Comparison of ENCODE assay signal across 11 cellular contexts in genomic region chr2:12818416-12819097, GRCh38.
DNase-seq lines count a peak whose midpoint lies in the region; ATAC-seq, FAIRE-seq and TF ChIP-seq lines count a peak whose summit lies in the region.
"Had no signal": no experiment of that assay in that cellular context is flagged by ENCODE, and none has a peak within 500 bp of the region (broad histone marks: within the 10 kb centered on the region; RNA-seq: fewer than 3 reads in every experiment).

No MANE protein-coding gene starts in this region.

- H3K9ac ChIP-seq in keratinocyte (ENCODE audit: control insufficient read depth, extremely low read depth, insufficient read depth, low read length) (no peak overlapping the region), skeletal muscle satellite cell (ENCODE audit: low read depth, low read length) (peak overlapping the region; percentile 56)

- no peaks in the 10 kb centered on the region for H3K9me1 ChIP-seq in keratinocyte (ENCODE audit: control insufficient read depth, extremely low read depth, insufficient read depth, low read length)

- H3K27ac Mint-ChIP-seq in MCF 10A (ENCODE audit: low read depth, unreplicated experiment): peak overlapping the region; percentile 92
- H3K27ac Mint-ChIP-seq: B cell had no signal

- peak overlapping the region; percentile 11 for H3K27ac ChIP-seq in keratinocyte (ENCODE audit: control insufficient read depth, insufficient read depth, low read length)

- no peak overlapping the region for H3K4me3 ChIP-seq in keratinocyte (ENCODE audit: control insufficient read depth in 2 of 3, extremely low read depth in 1 of 3, insufficient read depth in 2 of 3, low read depth in 1 of 3, low read length in 3 of 3)
- H3K4me3 ChIP-seq in skeletal muscle satellite cell (ENCODE audit: low read length): no peak overlapping the region

- dilution Hi-C loops in keratinocyte (cut with MboI; ENCODE audit: extremely low pct_ligation_motif_present, low sequenced_read_pairs): no loop called here

- H2AFZ ChIP-seq in keratinocyte (ENCODE audit: control insufficient read depth, low read length): peak overlapping the region; percentile 44

- H4K20me1 ChIP-seq in keratinocyte (ENCODE audit: control insufficient read depth, extremely low read depth, insufficient read depth, low read length): no peaks in the 10 kb centered on the region

- TF ChIP-seq CTCF in MCF 10A (IDR thresholded peaks at IDR 0.05; ENCODE audit: unreplicated experiment) (no peak), keratinocyte (optimal IDR thresholded peaks at IDR 0.05 in 1 of 3, IDR thresholded peaks at IDR 0.05 in 1 of 3, conservative IDR thresholded peaks at IDR 0.05 in 1 of 3; ENCODE audit: extremely low read depth in 1 of 3, insufficient read depth in 2 of 3, low read length in 3 of 3) (no peak)

- no peak for FAIRE-seq in keratinocyte (lab: Jason Lieb, UNC)

- H3K9me3 ChIP-seq in keratinocyte (ENCODE audit: control insufficient read depth, low read depth, low read length) (no peaks in the 10 kb centered on the region), skeletal muscle satellite cell (replicated peaks; ENCODE audit: low read length) (no peaks in the 10 kb centered on the region)

- peaks cover 10% of the 10 kb centered on the region for H3K36me3 Mint-ChIP-seq in MCF 10A (ENCODE audit: insufficient read depth, unreplicated experiment)

- H3K36me3 ChIP-seq in keratinocyte (ENCODE audit: control insufficient read depth in 2 of 2, extremely low read depth in 1 of 2, insufficient read depth in 2 of 2, low read length in 2 of 2): no peaks in the 10 kb centered on the region
- no peaks in the 10 kb centered on the region for H3K36me3 ChIP-seq in skeletal muscle satellite cell (ENCODE audit: insufficient read depth, low read length)

- H3K4me3 Mint-ChIP-seq in MCF 10A (ENCODE audit: unreplicated experiment): no peak overlapping the region
- H3K4me3 Mint-ChIP-seq: B cell had no signal

- peaks cover 20% of the 10 kb centered on the region for H3K4me1 Mint-ChIP-seq in MCF 10A (ENCODE audit: insufficient read depth, unreplicated experiment)

- peaks cover 4% of the 10 kb centered on the region for H3K9me3 Mint-ChIP-seq in MCF 10A (ENCODE audit: unreplicated experiment)

- H3K79me2 ChIP-seq in keratinocyte (ENCODE audit: control insufficient read depth, insufficient read depth, low read length): no peaks in the 10 kb centered on the region

- no peaks in the 10 kb centered on the region for H3K27me3 Mint-ChIP-seq in MCF 10A (ENCODE audit: insufficient read depth, unreplicated experiment)

- H3K27me3 ChIP-seq in keratinocyte (ENCODE audit: control insufficient read depth, extremely low read depth, insufficient read depth, low read length) (no peaks in the 10 kb centered on the region), skeletal muscle satellite cell (ENCODE audit: control insufficient read depth, insufficient read depth, low read length) (no peaks in the 10 kb centered on the region)

- ATAC-seq in HG02642 (IDR thresholded peaks at IDR 0.05; ENCODE audit: poor library complexity, unreplicated experiment): no peak
- no peak for ATAC-seq in activated CD4-positive, CD25-positive, alpha-beta regulatory T cell treated with anti-CD3 and anti-CD28 coated beads, Interleukin-2, amount 50 U/mL, for 24 hours

- DNase-seq in AG08395 (ENCODE audit: low spot score) (peak; percentile 18), MCF 10A (ENCODE audit: unreplicated experiment) (no peak), keratinocyte (ENCODE audit: low read depth, low spot score) (no peak), hepatic stellate cell (ENCODE audit: low spot score) (no peak)
- DNase-seq in activated naive CD4-positive, alpha-beta T cell treated with anti-CD3 and anti-CD28 coated beads, Interleukin-2, amount 50 U/mL, for 16 hours: no peak
- DNase-seq: stimulated activated CD4-positive, alpha-beta T cell treated with anti-CD3 and anti-CD28 coated beads, Interleukin-2, amount 100 ng/mL, for 48 hours; stimulated activated naive CD8-positive, alpha-beta T cell treated with anti-CD3 and anti-CD28 coated beads, Interleukin-15, Interleukin-2, amounts not matched to agents 100 U/mL and 50 U/mL, for 24 hours had no signal

- CTCF ChIA-PET in MCF 10A (lab: Yijun Ruan, JAX): interaction anchor here (0.7 kb wide), 2 partner anchors 25 to 95 kb away, joined by 3 read pairs; no protein-coding TSS in a partner anchor

- intact Hi-C loops in MCF 10A (cut with micrococcal nuclease): loop anchor here (5.0 kb wide), 1 partner anchor 114 kb away; no protein-coding TSS in a partner anchor

- peaks cover 25% of the 10 kb centered on the region for H3K4me1 ChIP-seq in keratinocyte (ENCODE audit: control insufficient read depth, extremely low read depth, insufficient read depth, low read length)
- peaks cover 36% of the 10 kb centered on the region for H3K4me1 ChIP-seq in skeletal muscle satellite cell (ENCODE audit: control insufficient read depth, insufficient read depth, low read length)

- H3K4me2 ChIP-seq in keratinocyte (ENCODE audit: control insufficient read depth, extremely low read depth, insufficient read depth, low read depth, low read length) (peak overlapping the region; percentile 5), skeletal muscle satellite cell (ENCODE audit: low read length) (peak overlapping the region; percentile 30)

- BruUV-seq in MCF 10A (replicated peaks; lab: Mats Ljungman, UMichigan): no TSS peak

- POLR2A ChIA-PET in MCF 10A (lab: Yijun Ruan, JAX): interaction anchor here (1.1 to 1.2 kb wide), 3 partner anchors 14 to 35 kb away, joined by 3 to 5 read pairs (median 4); no protein-coding TSS in a partner anchor
